Comparison of ENCODE assay signal across 15 cellular contexts in the genomic region with DNA sequence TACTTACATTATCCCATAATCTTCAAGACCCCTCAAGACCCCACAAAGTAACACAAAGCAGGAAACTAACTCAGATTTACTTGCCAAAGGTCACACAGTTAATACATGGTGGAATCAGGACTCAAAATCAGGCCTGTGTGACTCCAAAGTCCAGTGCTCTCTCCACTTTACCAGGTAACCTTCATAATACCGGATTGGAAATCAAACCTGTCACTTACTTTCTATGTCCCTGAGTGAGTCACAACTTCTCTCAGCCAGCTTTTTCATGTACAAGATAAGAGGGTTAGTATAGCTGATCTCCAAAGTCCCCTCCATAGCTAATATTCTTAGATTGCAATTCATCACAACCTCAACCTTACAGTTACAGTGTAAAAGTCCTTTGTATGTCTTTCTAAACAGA.
"Had no signal": no experiment of that assay in that cellular context is flagged by ENCODE, and none has a peak within 500 bp of the region (broad histone marks: within the 10 kb centered on the region; RNA-seq: fewer than 3 reads in every experiment).

No MANE protein-coding gene starts in this region.

- H3K36me3 ChIP-seq: lower lobe of right lung, ovary had no signal

- DNase-seq: activated CD4-positive, alpha-beta T cell treated with anti-CD3 and anti-CD28 coated beads for 48 hours; activated CD8-positive, alpha-beta T cell treated with anti-CD3 and anti-CD28 coated beads for 36 hours; activated gamma-delta T cell; activated naive CD8-positive, alpha-beta T cell treated with anti-CD3 and anti-CD28 coated beads for 36 hours; activated T-cell treated with anti-CD3 and anti-CD28 coated beads, Interleukin-2, amount 50 U/mL, for 72 hours; amygdala; effector CD8-positive, alpha-beta T cell; foreskin fibroblast; glutamatergic neuron; lower lobe of right lung; midbrain; ovary; T-helper 2 cell had no signal

- H3K27ac ChIP-seq: lower lobe of right lung, ovary had no signal

- H3K4me1 ChIP-seq: lower lobe of right lung had no signal

- ATAC-seq: activated CD8-positive, alpha-beta T cell treated with anti-CD3 and anti-CD28 coated beads for 36 hours; activated T-cell treated with anti-CD3 and anti-CD28 coated beads, Interleukin-2, amount 50 U/mL, for 72 hours; stimulated activated effector memory CD8-positive, alpha-beta T cell treated with anti-CD3 and anti-CD28 coated beads, Interleukin-12 subunit alpha, Interleukin-12 subunit beta, amount 100 ng/mL, for 72 hours; WTC11 had no signal

- H3K4me3 ChIP-seq: lower lobe of right lung, ovary had no signal

- H3K27me3 ChIP-seq: ovary had no signal

- H3K9me3 ChIP-seq: lower lobe of right lung, ovary had no signal
